In the genomic region with DNA sequence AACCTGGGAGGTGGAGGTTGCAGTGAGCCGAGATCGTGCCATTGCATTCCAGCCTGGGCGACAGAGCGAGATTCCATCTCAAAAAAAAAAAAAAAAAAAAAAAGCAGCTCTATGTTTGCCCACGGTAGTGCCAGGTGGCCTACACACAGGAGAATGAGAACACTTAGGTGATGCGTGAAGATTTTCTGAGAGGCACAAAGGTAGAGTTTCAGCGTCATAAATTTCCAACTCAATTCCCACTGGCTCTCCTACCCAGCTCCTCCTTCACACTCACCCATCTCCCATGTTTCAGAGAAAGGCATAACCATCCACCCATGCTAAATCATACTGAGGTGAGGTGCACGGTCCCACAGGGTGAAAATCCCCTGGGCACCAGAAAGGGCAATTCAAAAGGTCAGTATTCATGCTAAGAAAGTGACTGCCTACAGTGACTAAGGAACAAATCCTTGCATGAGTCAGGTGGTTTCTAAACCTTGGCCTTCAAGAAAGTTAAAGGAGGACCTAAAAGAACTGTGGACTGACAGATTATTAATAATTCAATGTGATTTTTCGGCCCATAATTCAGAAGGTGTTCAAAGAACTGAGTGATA, we compare ENCODE assay signal across 10 cellular contexts. TPM values are rescaled to one million over a fixed set of nuclear protein-coding genes. Genes with fewer than 3 reads are reported as not detected.
A peak's percentile ranks its signal among the peaks of the same experiment; 100 is the strongest.
DNase-seq lines count a peak whose midpoint lies in the region; ATAC-seq, FAIRE-seq and TF ChIP-seq lines count a peak whose summit lies in the region.
"Had no signal": no experiment of that assay in that cellular context is flagged by ENCODE, and none has a peak within 500 bp of the region (broad histone marks: within the 10 kb centered on the region; RNA-seq: fewer than 3 reads in every experiment).

No MANE protein-coding gene starts in this region.

- in situ Hi-C loops in SK-MEL-5 (cut with HindIII; ENCODE audit: low pct_unique_long_range_greater_than_20kb, low sequenced_read_pairs) = no loop called here

- no peaks in the 10 kb centered on the region for H3K36me3 ChIP-seq in ACC112 (ENCODE audit: insufficient read depth, low read length)
- no peaks in the 10 kb centered on the region for H3K36me3 ChIP-seq in tibial nerve

- peak; percentile 35 for FAIRE-seq in GM18507 (lab: Jason Lieb, UNC)

- H3K27ac ChIP-seq in ACC112 (ENCODE audit: low read depth, low read length) (peak overlapping the region; percentile 71), tibial nerve (no peak overlapping the region)

- TF ChIP-seq EP300 in tibial nerve (IDR thresholded peaks at IDR 0.05) = no peak

- H2AFZ ChIP-seq in ACC112 (ENCODE audit: low read length, unreplicated experiment) = no peak overlapping the region

- 0 out of 2 replicates have a peak overlapping the region, but pooled peaks have one; percentile 2 for H3K4me3 ChIP-seq in ACC112 (ENCODE audit: low read depth, low read length)
- H3K4me3 ChIP-seq in tibial nerve = no peak overlapping the region

- ATAC-seq in GM18519 (IDR thresholded peaks at IDR 0.05; ENCODE audit: low FRiP score, unreplicated experiment) = no peak
- ATAC-seq: left cardiac atrium had no signal

- H3K4me1 ChIP-seq in ACC112 (ENCODE audit: control insufficient read depth, insufficient read depth, low read length, unreplicated experiment) = peaks cover 35% of the 10 kb centered on the region
- H3K4me1 ChIP-seq in tibial nerve = peaks cover 0 to 60% (median 24%) of the 10 kb centered on the region in 4 donors

- DNase-seq in GM18507 (ENCODE audit: extremely low spot score, insufficient read length, low read depth) (no peak), SK-MEL-5 (ENCODE audit: low read depth, low spot score) (peak; percentile 66), kidney glomerular epithelial cell (lab: John Stamatoyannopoulos, UW) (peak; percentile 22), H4 (ENCODE audit: low spot score) (no peak), CD1c-positive myeloid dendritic cell (ENCODE audit: extremely low spot score) (no peak), tibial nerve (ENCODE audit: low spot score in 2 of 2) (no peak)
- DNase-seq: activated CD4-positive, alpha-beta T cell treated with anti-CD3 and anti-CD28 coated beads for 48 hours; left cardiac atrium had no signal

- TF ChIP-seq CTCF in tibial nerve (IDR thresholded peaks at IDR 0.05) = no peak

- H3K79me2 ChIP-seq in ACC112 (ENCODE audit: control insufficient read depth, insufficient read depth, low read length, unreplicated experiment) = peaks cover 65% of the 10 kb centered on the region

- no peaks in the 10 kb centered on the region for H3K9me3 ChIP-seq in tibial nerve

- 90 to 91% methylated on average over 9 of the region's 9 CpGs for WGBS in tibial nerve, 2 donors

- H3K27me3 ChIP-seq in ACC112 (ENCODE audit: insufficient read depth, low read length) = no peaks in the 10 kb centered on the region
- no peaks in the 10 kb centered on the region for H3K27me3 ChIP-seq in tibial nerve

- no peak for TF ChIP-seq POLR2A in tibial nerve (IDR thresholded peaks at IDR 0.05)

RNA-seq across cellular contexts. Expression of a gene that starts 4.8 kb away (rescaled TPM):
- 32.1 and 41.4 TPM in 2 replicates for total RNA-seq in SK-MEL-5 (2014; rRNA removed; shearing (Covaris generic))
- polyA plus RNA-seq in SK-MEL-5 (2015; cell fraction: cytosol; rRNA removed) = 46.2 and 51.5 TPM in 2 replicates
- 22.3 and 26.7 TPM in 2 replicates for polyA plus RNA-seq in SK-MEL-5 (2015; cell fraction: nucleus; rRNA removed)
- total RNA-seq in H4 (2014; rRNA removed; shearing (Covaris generic)) = 29.3 and 39.8 TPM in 2 replicates
- 10 to 100 TPM; 47.7 to 53.2 (median 49.5) TPM for total RNA-seq in tibial nerve

RNA-seq across cellular contexts. Expression of a gene that starts 14.5 kb away (rescaled TPM):
- total RNA-seq in SK-MEL-5 (2014; rRNA removed; shearing (Covaris generic)) = 71.5 and 78.0 TPM in 2 replicates
- 71.8 and 85.7 TPM in 2 replicates for polyA plus RNA-seq in SK-MEL-5 (2015; cell fraction: cytosol; rRNA removed)
- polyA plus RNA-seq in SK-MEL-5 (2015; cell fraction: nucleus; rRNA removed) = 61.5 and 64.3 TPM in 2 replicates
- 119 and 163 TPM in 2 replicates for total RNA-seq in H4 (2014; rRNA removed; shearing (Covaris generic))
- 10 to 100 TPM; 63.2 to 97.9 (median 80.1) TPM for total RNA-seq in tibial nerve

Comparison
In these comparisons a context has a peak if more than half of its experiments do, and no peak if none do; other contexts are left out.
1. DNase-seq: peak in SK-MEL-5 (single experiment) and kidney glomerular epithelial cell (single experiment); none in GM18507 (single experiment), H4 (single experiment), CD1c-positive myeloid dendritic cell (single experiment) and tibial nerve (0 of 2).